ENCODE assay signal across 10 cellular contexts in genomic region chr1:54564312-54565112, GRCh38. TPM values are rescaled to one million over a fixed set of nuclear protein-coding genes. Genes with fewer than 3 reads are reported as not detected.
DNase-seq lines count a peak whose midpoint lies in the region; ATAC-seq and TF ChIP-seq lines count a peak whose summit lies in the region.
"Had no signal": no experiment of that assay in that cellular context is flagged by ENCODE, and none has a peak within 500 bp of the region (broad histone marks: within the 10 kb centered on the region; RNA-seq: fewer than 3 reads in every experiment).

No MANE protein-coding gene starts in this region.

- no peak; the same call in 1 of the 2 replicates for TF ChIP-seq EP300 in Ishikawa (IDR thresholded peaks at IDR 0.05; ENCODE audit: borderline replicate concordance)

- H2AFZ ChIP-seq in smooth muscle cell (ENCODE audit: low read depth): no peak overlapping the region

- no peaks in the 10 kb centered on the region for H3K9me3 ChIP-seq in right atrium auricular region
- H3K9me3 ChIP-seq in smooth muscle cell (replicated peaks; ENCODE audit: low read depth): no peaks in the 10 kb centered on the region

- 77% methylated on average over 17 of the region's 17 CpGs for WGBS in smooth muscle cell (ENCODE audit: low lambda C conversion rate)

- no peak overlapping the region for H3K4me2 ChIP-seq in smooth muscle cell

- H3K27ac ChIP-seq in right atrium auricular region (peak overlapping the region; percentile 43 to 69), smooth muscle cell (ENCODE audit: low read depth) (no peak overlapping the region)

- H3K4me3 ChIP-seq in right atrium auricular region: no peak overlapping the region
- peak overlapping the region; percentile 30 for H3K4me3 ChIP-seq in smooth muscle cell

- H4K20me1 ChIP-seq in smooth muscle cell (ENCODE audit: low read depth): no peaks in the 10 kb centered on the region

- peaks cover 12% of the 10 kb centered on the region for H3F3A ChIP-seq in smooth muscle cell (ENCODE audit: low read depth)

- H3K9ac ChIP-seq in smooth muscle cell (ENCODE audit: low read depth): no peak overlapping the region

- peak; percentile 95 for DNase-seq in NCI-H748 (lab: John Stamatoyannopoulos, UW; ENCODE audit: unreplicated experiment)
- DNase-seq in right atrium auricular region (ENCODE audit: low spot score): no peak
- no peak for DNase-seq in smooth muscle cell (lab: John Stamatoyannopoulos, UW; ENCODE audit: unreplicated experiment)
- no peak for DNase-seq in SW 1271 (lab: John Stamatoyannopoulos, UW)
- no peak for DNase-seq in KBM-7
- DNase-seq in stimulated activated CD8-positive, alpha-beta memory T cell treated with anti-CD3 and anti-CD28 coated beads, Interleukin-4, amount 100 ng/mL, for 48 hours: no peak
- DNase-seq: activated CD4-positive, alpha-beta T cell treated with anti-CD3 and anti-CD28 coated beads, Interleukin-2, amount 50 U/mL, for 1 hour; NCI-H2171 treated with DMSO at 0.1 percent for 48 hours had no signal

- H3K79me2 ChIP-seq in smooth muscle cell (ENCODE audit: low read depth): no peaks in the 10 kb centered on the region

- TF ChIP-seq RAD21 in Ishikawa (IDR thresholded peaks at IDR 0.05; ENCODE audit: low read depth): no peak; the same call in 1 of the 2 replicates

- H3K4me1 ChIP-seq in right atrium auricular region (peaks cover 0 to 41% of the 10 kb centered on the region in 2 donors), smooth muscle cell (ENCODE audit: low read depth) (no peaks in the 10 kb centered on the region)

- no peak for ATAC-seq in GM21619 (IDR thresholded peaks at IDR 0.05; ENCODE audit: unreplicated experiment)

- H3K27me3 ChIP-seq in right atrium auricular region (no peaks in the 10 kb centered on the region), smooth muscle cell (ENCODE audit: low read depth) (no peaks in the 10 kb centered on the region)

- H3K36me3 ChIP-seq in right atrium auricular region: no peaks in the 10 kb centered on the region
- no peaks in the 10 kb centered on the region for H3K36me3 ChIP-seq in smooth muscle cell (ENCODE audit: low read depth)

- TF ChIP-seq CTCF in right atrium auricular region (IDR thresholded peaks at IDR 0.05) (no peak), smooth muscle cell (IDR thresholded peaks at IDR 0.05; ENCODE audit: borderline replicate concordance, insufficient read depth, poor library complexity, severe bottlenecking) (no peak)

- in situ Hi-C loops in KBM-7 (cut with MboI; ENCODE audit: low pct_unique_long_range_greater_than_20kb, low sequenced_read_pairs): no loop called here

TF ChIP-seq in Ishikawa, 13 proteins besides CTCF, POLR2A, EP300 and RAD21:
- TF ChIP-seq YY1 (IDR thresholded peaks at IDR 0.05; ENCODE audit: low read depth) (peak; percentile 45; the same call in 1 of the 2 replicates), TCF12 (IDR thresholded peaks at IDR 0.05; ENCODE audit: low read depth) (peak; percentile 57), TEAD4 (IDR thresholded peaks at IDR 0.05) (no peak), NFIC (IDR thresholded peaks at IDR 0.05) (peak; percentile 78)

RNA-seq across cellular contexts. Expression of gene ACOT11, which starts 16.5 kb away (rescaled TPM):
- total RNA-seq in right atrium auricular region: 10 to 100 TPM in 1 of 2 donors, 1 to 10 TPM in 1; 9.1 to 27.0 TPM
- 4.8 TPM in 2 replicates for total RNA-seq in smooth muscle cell
- 1.6 and 8.8 TPM in 2 replicates for polyA plus RNA-seq in smooth muscle cell

RNA-seq across cellular contexts. Expression of gene FAM151A, which starts 58.8 kb away (rescaled TPM):
- total RNA-seq in right atrium auricular region (under 1 TPM in 1 of 2 donors, not detected in 1; 0.63 TPM), smooth muscle cell (not detected in 2 replicates)
- not detected in 2 replicates for polyA plus RNA-seq in smooth muscle cell
